Comparison of ENCODE assay signal across 8 cellular contexts in the genomic region with DNA sequence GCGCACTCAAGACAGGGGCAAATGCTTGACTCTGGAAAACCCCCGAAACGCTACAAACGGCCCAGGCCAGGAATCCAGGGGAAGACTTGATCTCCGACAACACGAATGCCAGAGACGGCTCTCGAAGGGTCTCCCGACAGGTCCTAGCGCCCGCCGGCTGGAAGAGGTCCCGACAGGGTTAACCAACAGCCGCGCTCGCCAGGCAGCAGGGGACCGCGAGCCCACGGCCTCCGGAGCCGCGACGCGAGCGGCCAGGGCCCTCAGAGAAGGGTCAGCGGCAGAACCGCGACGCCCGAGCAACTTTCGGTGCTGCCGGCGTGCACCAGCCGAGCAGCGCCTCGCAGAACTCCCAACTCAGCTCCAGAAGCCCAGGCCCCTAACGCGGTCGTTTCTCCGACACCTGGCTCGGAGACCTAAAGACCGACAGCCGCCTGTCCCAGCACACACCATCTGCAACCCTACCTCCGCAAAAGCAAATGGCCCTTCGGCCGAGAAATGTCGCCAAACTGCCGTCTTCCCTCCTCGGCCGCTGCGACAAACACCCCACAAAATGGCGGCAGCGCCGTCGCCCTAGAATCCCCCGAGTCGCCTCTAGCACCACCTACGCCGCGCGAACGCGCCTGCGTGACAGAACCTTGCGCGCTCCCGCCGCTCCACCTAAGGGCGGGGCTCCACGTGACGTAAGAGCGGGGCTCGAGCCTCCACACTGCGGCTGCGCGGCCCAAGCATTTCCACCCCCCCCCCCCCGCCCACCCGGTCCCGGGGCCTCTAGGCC. TPM values are rescaled to one million over a fixed set of nuclear protein-coding genes. Genes with fewer than 3 reads are reported as not detected.
DNase-seq lines count a peak whose midpoint lies in the region; ATAC-seq and TF ChIP-seq lines count a peak whose summit lies in the region.

Gene CLK4, minus strand, starts transcription at position 567 of the 775 bp plus-strand sequence. CDS start 3,634 bp downstream, outside the sequence.

- H3K4me1 ChIP-seq in esophagus (ENCODE audit: control insufficient read depth in 2 of 2, insufficient read depth in 2 of 2, low read length in 1 of 2) (peaks cover 0 to 3% of the 10 kb centered on the region in 2 donors), muscle layer of colon (ENCODE audit: insufficient read depth, low read length) (peaks cover 30% of the 10 kb centered on the region)

- H3K4me1 Mint-ChIP-seq in activated T-cell treated with anti-CD3 and anti-CD28 coated beads, Interleukin-2, amount 50 U/mL, for 24 hours (ENCODE audit: low read depth): peaks cover 39% of the 10 kb centered on the region

- H3K27ac ChIP-seq in esophagus (ENCODE audit: low read depth in 2 of 2, low read length in 1 of 2): peak within 1 kb of the TSS; percentile 98 to 99
- peak within 1 kb of the TSS; percentile 89 for H3K27ac ChIP-seq in muscle layer of colon (ENCODE audit: low read depth, low read length)

- H3K9me3 Mint-ChIP-seq in activated T-cell treated with anti-CD3 and anti-CD28 coated beads, Interleukin-2, amount 50 U/mL, for 24 hours: peaks cover 3% of the 10 kb centered on the region

- peak within 1 kb of the TSS; percentile 81 for H3K9ac ChIP-seq in muscle layer of colon (ENCODE audit: low read length)

- H3K4me3 ChIP-seq in Jurkat, Clone E6-1 (ENCODE audit: low read length): peak within 1 kb of the TSS; percentile 97
- H3K4me3 ChIP-seq in esophagus (ENCODE audit: low read depth in 1 of 2, low read length in 2 of 2): peak within 1 kb of the TSS; percentile 93 to 94
- H3K4me3 ChIP-seq in muscle layer of colon (ENCODE audit: low read depth in 1 of 2, low read length in 2 of 2): peak within 1 kb of the TSS; percentile 81 to 99

- no peaks in the 10 kb centered on the region for H3K27me3 ChIP-seq in esophagus (ENCODE audit: control insufficient read depth in 1 of 2, insufficient read depth in 2 of 2, low read length in 2 of 2)
- H3K27me3 ChIP-seq in muscle layer of colon (ENCODE audit: control insufficient read depth in 1 of 2, insufficient read depth in 2 of 2, low read length in 2 of 2): no peaks in the 10 kb centered on the region

- DNase-seq in DMS153 treated with DMSO at 0.1 percent for 48 hours (lab: John Stamatoyannopoulos, UW; ENCODE audit: unreplicated experiment): peak; percentile 23
- DNase-seq in Jurkat, Clone E6-1 (ENCODE audit: low read depth, low spot score): peak; percentile 93
- peak; percentile 99 for DNase-seq in activated T-cell treated with anti-CD3 and anti-CD28 coated beads, Interleukin-2, amount 50 U/mL, for 24 hours
- peak; percentile 94 for DNase-seq in stimulated activated CD8-positive, alpha-beta memory T cell treated with anti-CD3 and anti-CD28 coated beads, Interleukin-7, amount 100 ng/mL, for 1 hour (ENCODE audit: low read depth in 2 of 2)

- H3K36me3 ChIP-seq in esophagus (ENCODE audit: control insufficient read depth in 2 of 2, insufficient read depth in 2 of 2, low read length in 1 of 2) (no peaks in the 10 kb centered on the region), muscle layer of colon (ENCODE audit: insufficient read depth, low read length) (peaks cover 14% of the 10 kb centered on the region)

- H3K36me3 Mint-ChIP-seq in activated T-cell treated with anti-CD3 and anti-CD28 coated beads, Interleukin-2, amount 50 U/mL, for 24 hours (ENCODE audit: low read depth): peaks cover 43% of the 10 kb centered on the region

- H3K9me3 ChIP-seq in esophagus (ENCODE audit: control insufficient read depth in 2 of 2, insufficient read depth in 1 of 2, low read depth in 1 of 2, low read length in 1 of 2) (no peaks in the 10 kb centered on the region), muscle layer of colon (ENCODE audit: low read length) (no peaks in the 10 kb centered on the region)

- no peaks in the 10 kb centered on the region for H3K27me3 Mint-ChIP-seq in activated T-cell treated with anti-CD3 and anti-CD28 coated beads, Interleukin-2, amount 50 U/mL, for 24 hours

- ATAC-seq in GM21717 (IDR thresholded peaks at IDR 0.05; ENCODE audit: unreplicated experiment): peak; percentile 82

- WGBS in esophagus, 2 donors: 0% methylated on average over 74 to 78 of the region's 79 CpGs

- H3K27ac Mint-ChIP-seq in activated T-cell treated with anti-CD3 and anti-CD28 coated beads, Interleukin-2, amount 50 U/mL, for 24 hours: peak within 1 kb of the TSS; percentile 97

- peak within 1 kb of the TSS; percentile 95 for H3K4me3 Mint-ChIP-seq in activated T-cell treated with anti-CD3 and anti-CD28 coated beads, Interleukin-2, amount 50 U/mL, for 24 hours

TF ChIP-seq in PFSK-1, 5 proteins besides CTCF, POLR2A, EP300 and RAD21:
- TF ChIP-seq FOXP2 (optimal IDR thresholded peaks at IDR 0.05; ENCODE audit: borderline replicate concordance, extremely low read depth, extremely low read length, insufficient read depth) (peak; percentile 61), POLR2AphosphoS5 (IDR thresholded peaks at IDR 0.05; ENCODE audit: low read depth, low read length) (peak; percentile 63; the same call in 1 of the 2 replicates), REST (IDR thresholded peaks at IDR 0.05; ENCODE audit: insufficient read depth in 1 of 2, low read depth in 2 of 2, low read length in 2 of 2) (no peak; a peak in 1 of 4 replicates)

RNA-seq across cellular contexts. Expression of gene CLK4, which starts in this region (rescaled TPM):
- 14.8 TPM for polyA plus RNA-seq in Jurkat, Clone E6-1 (2012; ENCODE audit: insufficient read depth, insufficient read length)
- polyA plus RNA-seq in PFSK-1 (2012; ENCODE audit: insufficient read length, low read depth): 9.1 TPM
- polyA plus RNA-seq in esophagus: 10 to 100 TPM; 10.0 to 27.1 TPM

Comparison
In these comparisons a context has a peak if more than half of its experiments do, and no peak if none do; other contexts are left out.
1. Peak in every context shown above with its lines: DNase-seq, ATAC-seq, H3K4me3 ChIP-seq and H3K27ac ChIP-seq.
2. DNase-seq: peak in every context shown above with its lines; median percentile 99 in activated T-cell treated with anti-CD3 and anti-CD28 coated beads, Interleukin-2, amount 50 U/mL, for 24 hours; 94 in stimulated activated CD8-positive, alpha-beta memory T cell treated with anti-CD3 and anti-CD28 coated beads, Interleukin-7, amount 100 ng/mL, for 1 hour; 93 in Jurkat, Clone E6-1; 23 in DMS153 treated with DMSO at 0.1 percent for 48 hours.